20 cellular contexts compared by ENCODE assay signal in genomic region chr13:29118471-29118870, GRCh38.
"Had no signal": no experiment of that assay in that cellular context is flagged by ENCODE, and none has a peak within 500 bp of the region (broad histone marks: within the 10 kb centered on the region; RNA-seq: fewer than 3 reads in every experiment).

No MANE protein-coding gene starts in this region.

- H3K4me1 ChIP-seq: SJSA1 had no signal

- H3K9me3 ChIP-seq: SJSA1 had no signal

- H3K36me3 ChIP-seq: SJSA1 had no signal

- H3K4me3 ChIP-seq: SJSA1, SK-N-MC had no signal

- DNase-seq: KBM-7, MV-4-11, NCI-H1048, NCI-H1105, NCI-H1417, NCI-H1436 treated with DMSO at 0.1 percent for 48 hours, NCI-H1694, NCI-H187 treated with DMSO at 0.1 percent for 48 hours, NCI-H2029 treated with DMSO at 0.1 percent for 48 hours, NCI-H2227 treated with DMSO at 0.1 percent for 48 hours, NCI-H446, NCI-H510A, NCI-H524 treated with DMSO at 0.1 percent for 48 hours, NCI-H69, NCI-H774, Right ventricle myocardium superior, RPMI8226, SIG-M5 had no signal

- H3K27ac ChIP-seq: SJSA1, SK-N-MC had no signal
